Comparison of ENCODE assay signal across 23 cellular contexts in the genomic region with DNA sequence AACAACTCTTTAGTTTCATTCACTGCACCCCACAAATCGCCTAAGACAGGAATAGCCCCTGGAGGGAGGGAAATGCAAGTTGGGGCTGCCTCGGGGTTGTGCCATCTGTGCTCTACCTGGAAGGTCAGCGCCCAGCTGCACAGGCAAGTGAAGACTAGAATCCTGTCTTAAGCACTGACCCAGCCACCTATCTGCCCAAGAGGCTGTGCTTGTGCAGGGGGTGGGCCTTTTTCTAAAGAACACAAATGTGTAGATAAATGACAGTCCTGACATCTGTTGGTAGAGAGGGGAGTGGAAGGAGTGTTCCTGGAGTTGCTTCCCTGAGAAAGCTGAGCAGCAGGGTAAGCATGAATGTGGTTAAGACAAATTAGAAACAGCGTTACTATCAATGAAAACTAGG.
"Had no signal": no experiment of that assay in that cellular context is flagged by ENCODE, and none has a peak within 500 bp of the region (broad histone marks: within the 10 kb centered on the region; RNA-seq: fewer than 3 reads in every experiment).

No MANE protein-coding gene starts in this region.

- FAIRE-seq: frontal cortex, kidney, pancreas, small intestine had no signal

- DNase-seq: cortex of kidney; dorsolateral prefrontal cortex; effector CD8-positive, alpha-beta T cell; kidney; left cardiac atrium; left ventricle myocardium inferior; lower lobe of right lung; natural killer cell; occipital lobe; pancreas; right cardiac atrium; small intestine; stimulated activated CD4-positive, alpha-beta T cell treated with anti-CD3 and anti-CD28 coated beads, Interleukin-12 subunit alpha, Interleukin-12 subunit beta, amount 100 ng/mL, for 4 hours; stimulated activated naive CD4-positive, alpha-beta T cell; stomach; substantia nigra; transverse colon had no signal

- H3K27me3 ChIP-seq: dorsolateral prefrontal cortex, pancreas, stomach, transverse colon had no signal

- H3K27me3 Mint-ChIP-seq: memory B cell, progenitor cell of endocrine pancreas had no signal

- ATAC-seq: esophagus mucosa, left cardiac atrium, lower lobe of right lung, natural killer cell, pancreas, right cardiac atrium had no signal

- H3K4me1 Mint-ChIP-seq: natural killer cell had no signal

- H3K27ac ChIP-seq: left ventricle myocardium inferior, lower lobe of right lung, pancreas, stomach, thoracic aorta, transverse colon had no signal

- H3K4me1 ChIP-seq: lower lobe of right lung, pancreas, stomach, transverse colon had no signal

- H3K27ac Mint-ChIP-seq: memory B cell, mesothelial cell of epicardium, natural killer cell, progenitor cell of endocrine pancreas had no signal

- H3K4me3 ChIP-seq: dorsolateral prefrontal cortex, left ventricle myocardium inferior, lower lobe of right lung, pancreas, stomach, thoracic aorta, transverse colon had no signal

- H3K4me3 Mint-ChIP-seq: memory B cell, mesothelial cell of epicardium, natural killer cell had no signal
